8 cellular contexts compared by ENCODE assay signal in genomic region chr3:143847787-143848631, GRCh38. TPM values are rescaled to one million over a fixed set of nuclear protein-coding genes. Genes with fewer than 3 reads are reported as not detected.
DNase-seq lines count a peak whose midpoint lies in the region; FAIRE-seq and TF ChIP-seq lines count a peak whose summit lies in the region.

TSS of gene SLC9A9 (minus strand) at chr3:143848468. CDS start at chr3:143848322, 146 bp downstream.

- no peak for TF ChIP-seq CTCF in LNCaP clone FGC (IDR thresholded peaks at IDR 0.05; ENCODE audit: control insufficient read depth, extremely low read depth, insufficient read depth)

- no peaks in the 10 kb centered on the region for H3K9me3 ChIP-seq in small intestine (ENCODE audit: control insufficient read depth, low read depth)

- no peaks in the 10 kb centered on the region for H3K4me1 ChIP-seq in small intestine (ENCODE audit: control insufficient read depth in 2 of 2, insufficient read depth in 1 of 2, low read depth in 1 of 2, low read length in 1 of 2)

- no peak for FAIRE-seq in small intestine (lab: Jason Lieb, UNC)

- H3K4me3 ChIP-seq in LNCaP clone FGC (ENCODE audit: low read depth, low read length) (peak within 1 kb of the TSS; percentile 45), small intestine (ENCODE audit: low read depth in 1 of 2, low read length in 2 of 2) (peak within 1 kb of the TSS; percentile 36 to 48)

- 5 to 19% (median 13%) methylated on average over 15 of the region's 15 CpGs for whole genome bisulfite sequencing in small intestine, 3 donors

- no peaks in the 10 kb centered on the region for H3K36me3 ChIP-seq in small intestine (ENCODE audit: control insufficient read depth in 2 of 2, insufficient read depth in 2 of 2, low read length in 2 of 2)

- peak; percentile 48 for DNase-seq in NCI-H2107 treated with DMSO at 0.1 percent for 48 hours (lab: John Stamatoyannopoulos, UW; ENCODE audit: unreplicated experiment)
- DNase-seq in NCI-H2107 (lab: John Stamatoyannopoulos, UW) = no peak
- peak; percentile 59 for DNase-seq in H4 (ENCODE audit: low spot score)
- no peak for DNase-seq in LNCaP clone FGC (ENCODE audit: low read depth)
- peak in 3 of 5 experiments; percentile 8 to 89 (median 28) for DNase-seq in T-helper 2 cell
- DNase-seq in cerebellar cortex (ENCODE audit: low spot score) = peak; percentile 43
- peak; percentile 61 for DNase-seq in islet precursor cell
- DNase-seq in small intestine = peak; percentile 21

- no peaks in the 10 kb centered on the region for H3K27me3 ChIP-seq in small intestine (ENCODE audit: control insufficient read depth in 2 of 2, insufficient read depth in 2 of 2, low read length in 2 of 2)

- peak within 1 kb of the TSS in 1 of 2 donors; percentile 65 for H3K27ac ChIP-seq in small intestine (ENCODE audit: low read depth in 1 of 2, low read length in 1 of 2)

RNA-seq across cellular contexts. Expression of gene SLC9A9, which starts in this region (rescaled TPM):
- 9.7 and 10.8 TPM in 2 replicates for total RNA-seq in H4 (2014; rRNA removed; shearing (Covaris generic))
- polyA plus RNA-seq in small intestine = 1 to 10 TPM in 2 of 3 donors, not detected in 1; 1.4 to 4.1 TPM

Comparison
In these comparisons a context has a peak if more than half of its experiments do, and no peak if none do; other contexts are left out.
1. DNase-seq: peak in NCI-H2107 treated with DMSO at 0.1 percent for 48 hours (single experiment), H4 (single experiment), T-helper 2 cell (3 of 5), cerebellar cortex (single experiment), islet precursor cell (single experiment) and small intestine (single experiment); none in NCI-H2107 (single experiment) and LNCaP clone FGC (single experiment).